Comparison of ENCODE assay signal across 11 cellular contexts in the genomic region with DNA sequence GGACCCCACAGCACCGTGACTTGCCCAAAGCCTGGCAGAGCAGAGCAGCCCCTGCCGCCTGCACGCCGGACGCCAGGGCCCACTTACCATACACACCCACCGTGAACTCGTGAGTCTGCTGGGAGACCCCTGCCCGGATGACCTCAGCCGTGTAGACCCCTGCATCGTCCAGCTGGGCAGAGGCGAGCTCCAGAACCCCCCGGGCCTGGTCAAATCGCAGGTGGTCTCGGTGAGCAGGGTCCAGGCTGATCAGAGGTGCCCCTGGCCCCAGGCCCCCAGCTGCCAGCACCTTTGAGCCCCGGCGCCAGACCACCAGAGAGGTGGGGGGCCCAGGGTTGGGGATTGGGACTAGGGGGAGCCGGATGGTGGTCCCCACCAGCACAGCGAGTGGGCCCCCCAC. TPM values are rescaled to one million over a fixed set of nuclear protein-coding genes. Genes with fewer than 3 reads are reported as not detected.
DNase-seq lines count a peak whose midpoint lies in the region; ATAC-seq and TF ChIP-seq lines count a peak whose summit lies in the region.
"Had no signal": no experiment of that assay in that cellular context is flagged by ENCODE, and none has a peak within 500 bp of the region (broad histone marks: within the 10 kb centered on the region; RNA-seq: fewer than 3 reads in every experiment).

No MANE protein-coding gene starts in this region.

- no peak overlapping the region for H3K9ac ChIP-seq in iPS-18a (ENCODE audit: low read length)

- peaks cover 14% of the 10 kb centered on the region for H3K4me1 Mint-ChIP-seq in activated naive CD4-positive, alpha-beta T cell treated with anti-CD3 and anti-CD28 coated beads, Interleukin-2, amount 50 U/mL, for 24 hours
- H3K4me1 Mint-ChIP-seq in activated T-helper 17 cell treated with anti-CD3 and anti-CD28 coated beads, Interleukin-2, amount 50 U/mL, for 72 hours, result peaks cover 7% of the 10 kb centered on the region

- no peak for TF ChIP-seq EP300 in suprapubic skin (IDR thresholded peaks at IDR 0.05)

- DNase-seq in activated naive CD4-positive, alpha-beta T cell treated with anti-CD3 and anti-CD28 coated beads, Interleukin-2, amount 50 U/mL, for 16 hours, result no peak
- DNase-seq in suprapubic skin (ENCODE audit: low spot score in 2 of 2) (no peak), NCI-H1105 (lab: John Stamatoyannopoulos, UW) (no peak)
- DNase-seq: stimulated activated CD4-positive, alpha-beta T cell treated with anti-CD3 and anti-CD28 coated beads, Interleukin-2, amount 100 ng/mL, for 48 hours had no signal

- peak overlapping the region; percentile 54 for H3K4me3 Mint-ChIP-seq in activated naive CD4-positive, alpha-beta T cell treated with anti-CD3 and anti-CD28 coated beads, Interleukin-2, amount 50 U/mL, for 24 hours
- peak overlapping the region; percentile 58 for H3K4me3 Mint-ChIP-seq in activated T-helper 17 cell treated with anti-CD3 and anti-CD28 coated beads, Interleukin-2, amount 50 U/mL, for 72 hours

- no peak for TF ChIP-seq POLR2A in suprapubic skin (IDR thresholded peaks at IDR 0.05)

- H3K4me3 ChIP-seq in iPS-18a (ENCODE audit: low read length), result peak overlapping the region; percentile 56
- H3K4me3 ChIP-seq in suprapubic skin, result peak overlapping the region; percentile 69

- H3K4me1 ChIP-seq in iPS-18a (ENCODE audit: control insufficient read depth, low read depth, low read length) (peaks cover 9% of the 10 kb centered on the region), suprapubic skin (peaks cover 19% of the 10 kb centered on the region)

- H3K27ac ChIP-seq in iPS-18a (ENCODE audit: low read length), result no peak overlapping the region
- peak overlapping the region; percentile 24 for H3K27ac ChIP-seq in suprapubic skin

- H3K27me3 ChIP-seq in iPS-18a (ENCODE audit: control insufficient read depth, insufficient read depth, low read length) (peaks cover 22% of the 10 kb centered on the region), suprapubic skin (no peaks in the 10 kb centered on the region)

- H3K36me3 Mint-ChIP-seq in activated naive CD4-positive, alpha-beta T cell treated with anti-CD3 and anti-CD28 coated beads, Interleukin-2, amount 50 U/mL, for 24 hours, result peaks cover 3% of the 10 kb centered on the region
- peaks cover 9% of the 10 kb centered on the region for H3K36me3 Mint-ChIP-seq in activated T-helper 17 cell treated with anti-CD3 and anti-CD28 coated beads, Interleukin-2, amount 50 U/mL, for 72 hours (ENCODE audit: low read depth)

- H3K9me3 Mint-ChIP-seq in activated naive CD4-positive, alpha-beta T cell treated with anti-CD3 and anti-CD28 coated beads, Interleukin-2, amount 50 U/mL, for 24 hours, result no peaks in the 10 kb centered on the region
- no peaks in the 10 kb centered on the region for H3K9me3 Mint-ChIP-seq in activated T-helper 17 cell treated with anti-CD3 and anti-CD28 coated beads, Interleukin-2, amount 50 U/mL, for 72 hours

- no peak for TF ChIP-seq CTCF in suprapubic skin (IDR thresholded peaks at IDR 0.05)

- ATAC-seq in activated T-helper 17 cell treated with anti-CD3 and anti-CD28 coated beads, Interleukin-2, amount 50 U/mL, for 72 hours (replicated peaks), result no peak
- ATAC-seq in GM21737 (IDR thresholded peaks at IDR 0.05; ENCODE audit: unreplicated experiment) (no peak), GM18861 (IDR thresholded peaks at IDR 0.05; ENCODE audit: unreplicated experiment) (no peak)

- 94% methylated on average over 13 of the region's 18 CpGs for WGBS in suprapubic skin

- H3K9me3 ChIP-seq in iPS-18a (ENCODE audit: control insufficient read depth, low read depth, low read length), result no peaks in the 10 kb centered on the region
- no peaks in the 10 kb centered on the region for H3K9me3 ChIP-seq in suprapubic skin

- no peak overlapping the region for H3K27ac Mint-ChIP-seq in activated naive CD4-positive, alpha-beta T cell treated with anti-CD3 and anti-CD28 coated beads, Interleukin-2, amount 50 U/mL, for 24 hours
- peak overlapping the region; percentile 50 for H3K27ac Mint-ChIP-seq in activated T-helper 17 cell treated with anti-CD3 and anti-CD28 coated beads, Interleukin-2, amount 50 U/mL, for 72 hours

- no peaks in the 10 kb centered on the region for H3K27me3 Mint-ChIP-seq in activated naive CD4-positive, alpha-beta T cell treated with anti-CD3 and anti-CD28 coated beads, Interleukin-2, amount 50 U/mL, for 24 hours
- no peaks in the 10 kb centered on the region for H3K27me3 Mint-ChIP-seq in activated T-helper 17 cell treated with anti-CD3 and anti-CD28 coated beads, Interleukin-2, amount 50 U/mL, for 72 hours

- H3K36me3 ChIP-seq in iPS-18a (ENCODE audit: control insufficient read depth, low read depth, low read length), result no peaks in the 10 kb centered on the region
- H3K36me3 ChIP-seq in suprapubic skin, result peaks cover 13% of the 10 kb centered on the region

RNA-seq across cellular contexts. Expression of a gene that starts 0.9 kb away (rescaled TPM):
- 1 to 10 TPM; 1.2 to 5.2 TPM for total RNA-seq in activated T-helper 17 cell treated with anti-CD3 and anti-CD28 coated beads, Interleukin-2, amount 50 U/mL, for 72 hours
- 10 to 100 TPM; 20.4 to 35.6 (median 28.8) TPM for total RNA-seq in suprapubic skin

RNA-seq across cellular contexts. Expression of a gene that starts 25.1 kb away (rescaled TPM):
- total RNA-seq in activated T-helper 17 cell treated with anti-CD3 and anti-CD28 coated beads, Interleukin-2, amount 50 U/mL, for 72 hours, result 100 to 1,000 TPM in 1 of 2 donors, 10 to 100 TPM in 1; 67.0 to 101 TPM
- total RNA-seq in suprapubic skin, result 10 to 100 TPM; 56.7 to 69.7 (median 63.6) TPM

RNA-seq across cellular contexts. Expression of a gene that starts 27.7 kb away (rescaled TPM):
- total RNA-seq in activated T-helper 17 cell treated with anti-CD3 and anti-CD28 coated beads, Interleukin-2, amount 50 U/mL, for 72 hours, result 1 to 10 TPM in 1 of 2 donors, under 1 TPM in 1; 0.37 to 1.5 TPM
- total RNA-seq in suprapubic skin, result not detected
- total RNA-seq: temporal lobe had no signal

RNA-seq across cellular contexts. Expression of a gene that starts 29.6 kb away (rescaled TPM):
- under 1 TPM; 0.09 to 0.32 TPM for total RNA-seq in activated T-helper 17 cell treated with anti-CD3 and anti-CD28 coated beads, Interleukin-2, amount 50 U/mL, for 72 hours
- total RNA-seq in suprapubic skin, result under 1 TPM in 1 of 4 donors, not detected in 3; 0.26 TPM
- total RNA-seq: T-helper 2 cell treated with Interferon-gamma antibody and Interleukin-4, amounts not matched to agents 100 ng/mL and 5 ng/mL, for 36 hours had no signal

RNA-seq across cellular contexts. Expression of a gene that starts 31.4 kb away (rescaled TPM):
- total RNA-seq in activated T-helper 17 cell treated with anti-CD3 and anti-CD28 coated beads, Interleukin-2, amount 50 U/mL, for 72 hours, result 10 to 100 TPM; 15.2 to 19.8 TPM
- not detected for total RNA-seq in suprapubic skin
- total RNA-seq: temporal lobe had no signal
